In genomic region chr7:5867060-5867459, GRCh38 we compare ENCODE assay signal across 39 cellular contexts. TPM values are rescaled to one million over a fixed set of nuclear protein-coding genes. Genes with fewer than 3 reads are reported as not detected.
"Had no signal": no experiment of that assay in that cellular context is flagged by ENCODE, and none has a peak within 500 bp of the region (broad histone marks: within the 10 kb centered on the region; RNA-seq: fewer than 3 reads in every experiment).

No MANE protein-coding gene starts in this region.

- H3K4me3 ChIP-seq: MG63 had no signal

- H3K36me3 ChIP-seq: MG63 had no signal

- H3K9me3 ChIP-seq: MG63 had no signal

- DNase-seq: Karpas-422, Kasumi-1, MG63, MM.1S, MV-4-11, NCI-H1048, NCI-H1092, NCI-H1092 treated with DMSO at 0.1 percent for 48 hours, NCI-H1105, NCI-H1105 treated with DMSO at 0.1 percent for 48 hours, NCI-H1417, NCI-H1417 treated with DMSO at 0.1 percent for 48 hours, NCI-H1436, NCI-H1436 treated with DMSO at 0.1 percent for 48 hours, NCI-H146, NCI-H1694, NCI-H1694 treated with DMSO at 0.1 percent for 48 hours, NCI-H187, NCI-H187 treated with DMSO at 0.1 percent for 48 hours, NCI-H1930, NCI-H2029, NCI-H2029 treated with DMSO at 0.1 percent for 48 hours, NCI-H2081, NCI-H2081 treated with DMSO at 0.1 percent for 48 hours, NCI-H2107, NCI-H2171, NCI-H2171 treated with DMSO at 0.1 percent for 48 hours, NCI-H2227 treated with DMSO at 0.1 percent for 48 hours, NCI-H226, NCI-H345, NCI-H446, NCI-H446 treated with DMSO at 0.1 percent for 48 hours, NCI-H510A, NCI-H510A treated with DMSO at 0.1 percent for 48 hours, NCI-H524 had no signal

RNA-seq across cellular contexts. Expression of gene OCM, which starts 13.5 kb away (rescaled TPM):
- total RNA-seq: LHCN-M2, M059J, MCF 10A, NCI-H460 had no signal
